8 cellular contexts compared by ENCODE assay signal in the genomic region with DNA sequence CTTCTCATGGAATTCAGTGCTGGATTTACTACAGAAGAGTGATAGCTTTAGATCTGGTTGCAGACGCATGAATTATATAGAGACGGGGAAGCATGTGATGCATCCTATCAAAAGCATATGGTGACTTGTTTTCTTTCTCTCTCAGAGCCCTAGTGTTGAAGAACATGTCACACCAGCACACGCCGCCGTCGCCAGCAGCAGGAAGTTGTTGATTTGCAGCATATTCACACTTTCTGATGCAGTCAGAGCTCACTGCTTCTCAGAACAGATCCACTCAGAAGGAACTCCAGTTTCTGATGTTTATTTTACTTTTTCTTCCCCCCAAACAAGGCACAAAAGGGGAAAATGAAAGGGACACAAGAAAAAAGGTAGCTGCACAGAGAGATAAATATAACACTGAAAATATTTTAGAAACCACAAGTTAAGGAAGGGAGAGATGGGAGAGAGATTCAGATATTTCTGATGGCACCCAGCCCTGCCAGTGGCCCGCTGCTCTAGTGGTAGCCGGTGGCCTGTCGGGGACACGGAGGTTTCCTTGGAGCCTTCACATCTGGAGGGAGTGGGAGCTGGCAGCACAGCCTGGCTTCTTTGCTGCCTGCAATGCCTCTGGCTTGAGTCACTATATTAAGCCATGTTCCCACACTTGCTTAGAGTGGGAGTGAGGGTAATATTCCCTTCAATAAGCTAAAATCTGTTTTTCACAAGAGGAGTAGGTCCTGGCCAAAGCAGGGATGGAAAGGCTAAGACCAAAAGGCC.
DNase-seq lines count a peak whose midpoint lies in the region; ATAC-seq, FAIRE-seq and TF ChIP-seq lines count a peak whose summit lies in the region.

No MANE protein-coding gene starts in this region.

- no peak for TF ChIP-seq POLR2A in H1 (IDR thresholded peaks at IDR 0.05; ENCODE audit: control extremely low read depth in 1 of 2, low read depth in 2 of 2, low read length in 2 of 2)

- WGBS in H1 (ENCODE audit: extremely low coverage in 1 of 2, insufficient coverage in 1 of 2, insufficient read length in 1 of 2, insufficient replicate concordance in 2 of 2, low coverage in 1 of 2, low lambda C conversion rate in 2 of 2, missing lambda C conversion rate in 1 of 2), 2 experiments, result 91% methylated on average over 10 of the region's 10 CpGs; no CpG with 5 or more reads in 1 of the 2 experiments

- H3K79me1 ChIP-seq in H1 (ENCODE audit: low read depth, low read length), result no peaks in the 10 kb centered on the region

- no peak for TF ChIP-seq CTCF in RWPE1 (conservative IDR thresholded peaks at IDR 0.05; ENCODE audit: low read depth)
- no peak for TF ChIP-seq CTCF in H1 (IDR thresholded peaks at IDR 0.05; ENCODE audit: control extremely low read depth in 1 of 3, insufficient read depth in 1 of 3, low read depth in 1 of 3, low read length in 3 of 3)
- no peak for TF ChIP-seq CTCF in neural cell (IDR thresholded peaks at IDR 0.05; ENCODE audit: poor library complexity, severe bottlenecking)

- no peak overlapping the region for H2BK5ac ChIP-seq in H1 (ENCODE audit: low read depth, low read length)

- POLR2A ChIA-PET in RWPE1 (lab: Yijun Ruan, JAX; ENCODE audit: low non-redundant PET), result no interaction called here
- POLR2A ChIA-PET in H1 (lab: Charles Lee; ENCODE audit: partially characterized antibody), result interaction anchor here (1.8 kb wide), 1 partner anchor 18 kb away, joined by 3 read pairs; no protein-coding TSS in a partner anchor

- no peaks in the 10 kb centered on the region for H3K36me3 ChIP-seq in CD4-positive, CD25-positive, alpha-beta regulatory T cell (ENCODE audit: control insufficient read depth, insufficient read depth, low read length)
- H3K36me3 ChIP-seq in H1 (ENCODE audit: control insufficient read depth in 2 of 4, insufficient read depth in 4 of 4, low read length in 3 of 4), result no peaks in the 10 kb centered on the region
- peaks cover 6% of the 10 kb centered on the region for H3K36me3 ChIP-seq in neural cell (ENCODE audit: insufficient read depth, low read length)

- peak in 1 of 3 donors; percentile 70 for DNase-seq in CD4-positive, CD25-positive, alpha-beta regulatory T cell
- no peak for DNase-seq in RWPE1 (ENCODE audit: low spot score)
- no peak for DNase-seq in H1 (ENCODE audit: low read depth in 1 of 2, low spot score in 2 of 2)
- DNase-seq in NCI-H1092 (lab: John Stamatoyannopoulos, UW), result no peak
- no peak for DNase-seq in NCI-H2081 (lab: John Stamatoyannopoulos, UW)
- no peak for DNase-seq in T-helper 9 cell

- no peak overlapping the region for H2BK120ac ChIP-seq in H1 (replicated peaks; ENCODE audit: low read depth, low read length)

- H3K4me1 Mint-ChIP-seq in CD4-positive, CD25-positive, alpha-beta regulatory T cell, result peaks cover 10 to 15% (median 13%) of the 10 kb centered on the region in 4 donors

- H3K27ac ChIP-seq in CD4-positive, CD25-positive, alpha-beta regulatory T cell (ENCODE audit: insufficient read depth, low read length, poor library complexity, severe bottlenecking), result no peak overlapping the region
- H3K27ac ChIP-seq in RWPE1 (peak overlapping the region; percentile 49; the same call in 1 of the 2 replicates), H1 (ENCODE audit: low read depth, low read length) (no peak overlapping the region), neural cell (ENCODE audit: low read length) (no peak overlapping the region)

- H3K4me3 ChIP-seq in CD4-positive, CD25-positive, alpha-beta regulatory T cell (ENCODE audit: low read depth, low read length), result no peak overlapping the region
- H3K4me3 ChIP-seq in H1 (ENCODE audit: extremely low read depth in 1 of 4, insufficient read depth in 2 of 4, low read depth in 3 of 4, low read length in 4 of 4) (no peak overlapping the region), neural cell (ENCODE audit: low read length) (no peak overlapping the region)

- no peak overlapping the region for H3K4me2 ChIP-seq in H1 (ENCODE audit: insufficient read depth in 1 of 2, low read depth in 2 of 2, low read length in 2 of 2)
- H3K4me2 ChIP-seq in neural cell (ENCODE audit: low read length), result no peak overlapping the region

- H3K4me1 ChIP-seq in CD4-positive, CD25-positive, alpha-beta regulatory T cell (ENCODE audit: control insufficient read depth, insufficient read depth, low read length, poor library complexity, severe bottlenecking), result peaks cover 7% of the 10 kb centered on the region
- H3K4me1 ChIP-seq in H1 (replicated peaks in 1 of 4; ENCODE audit: control insufficient read depth in 3 of 4, insufficient read depth in 4 of 4, low read length in 3 of 4), result no peaks in the 10 kb centered on the region

- no peak overlapping the region for H3K18ac ChIP-seq in H1 (ENCODE audit: extremely low read depth, low read length)

- H3K4me3 Mint-ChIP-seq in CD4-positive, CD25-positive, alpha-beta regulatory T cell, result peak overlapping the region in 1 of 4 donors; percentile 15

- H4K20me1 ChIP-seq in H1 (replicated peaks in 1 of 2; ENCODE audit: control insufficient read depth in 1 of 2, insufficient read depth in 2 of 2, low read length in 2 of 2) (no peaks in the 10 kb centered on the region), neural cell (ENCODE audit: insufficient read depth) (no peaks in the 10 kb centered on the region)

- CTCF ChIA-PET in RWPE1 (lab: Yijun Ruan, JAX) (interaction anchor here (0.7 kb wide), 1 partner anchor 66 kb away, joined by 3 read pairs; no protein-coding TSS in a partner anchor), H1 (lab: Charles Lee; ENCODE audit: partially characterized antibody) (interaction anchor here (1.5 kb wide), 1 partner anchor 18 kb away, joined by 4 read pairs; no protein-coding TSS in a partner anchor)

- no peak overlapping the region for H2BK20ac ChIP-seq in H1 (ENCODE audit: low read length)

- no peak overlapping the region for H3K23ac ChIP-seq in H1 (ENCODE audit: insufficient read length)

- no peaks in the 10 kb centered on the region for H3K9me3 ChIP-seq in CD4-positive, CD25-positive, alpha-beta regulatory T cell (ENCODE audit: control insufficient read depth in 2 of 2, low read length in 2 of 2)
- H3K9me3 ChIP-seq in H1 (ENCODE audit: insufficient read depth in 2 of 2, low read depth in 1 of 2, low read length in 1 of 2), result no peaks in the 10 kb centered on the region
- no peaks in the 10 kb centered on the region for H3K9me3 ChIP-seq in neural cell (ENCODE audit: low read length)

- ATAC-seq in CD4-positive, CD25-positive, alpha-beta regulatory T cell (ENCODE audit: low read depth in 2 of 2), result peak; percentile 50 to 55
- no peak for ATAC-seq in GM18870 (IDR thresholded peaks at IDR 0.05; ENCODE audit: unreplicated experiment)

- no peak overlapping the region for H4K5ac ChIP-seq in H1 (ENCODE audit: insufficient read length, low read depth, low read length)

- H2AK5ac ChIP-seq in H1 (ENCODE audit: low read depth, low read length), result no peak overlapping the region

- TF ChIP-seq RAD21 in H1 (IDR thresholded peaks at IDR 0.05 in 1 of 2, conservative IDR thresholded peaks at IDR 0.05 in 1 of 2; ENCODE audit: low read depth in 2 of 2, low read length in 2 of 2) (no peak), neural cell (conservative IDR thresholded peaks at IDR 0.05) (no peak)

- H3K9me3 Mint-ChIP-seq in CD4-positive, CD25-positive, alpha-beta regulatory T cell, result peaks cover 0 to 5% (median 0%) of the 10 kb centered on the region in 7 donors

- no peaks in the 10 kb centered on the region for H3K27me3 ChIP-seq in CD4-positive, CD25-positive, alpha-beta regulatory T cell (ENCODE audit: control insufficient read depth, insufficient read depth, low read length)
- H3K27me3 ChIP-seq in H1 (replicated peaks in 1 of 4; ENCODE audit: control insufficient read depth in 3 of 4, extremely low read depth in 1 of 4, insufficient read depth in 3 of 4, low read length in 3 of 4) (no peaks in the 10 kb centered on the region; a peak in 1 of 7 replicates), neural cell (ENCODE audit: insufficient read depth, low read depth, low read length) (no peaks in the 10 kb centered on the region)

- no peaks in the 10 kb centered on the region for H3K23me2 ChIP-seq in H1 (ENCODE audit: low read depth, low read length)

- H3K36me3 Mint-ChIP-seq in CD4-positive, CD25-positive, alpha-beta regulatory T cell, result no peaks in the 10 kb centered on the region

- no peak overlapping the region for H2BK12ac ChIP-seq in H1 (ENCODE audit: low read depth, low read length)

- no peak overlapping the region for H4K91ac ChIP-seq in H1 (replicated peaks; ENCODE audit: insufficient read length, low read length)

- no peak overlapping the region for H3K56ac ChIP-seq in H1 (replicated peaks; ENCODE audit: insufficient read length, low read depth, low read length)

- no peak for FAIRE-seq in H1 (lab: Jason Lieb, UNC)

- no peak overlapping the region for H3K14ac ChIP-seq in H1 (ENCODE audit: insufficient read length)

- H2AFZ ChIP-seq in H1 (ENCODE audit: low read length), result 0 out of 2 replicates have a peak overlapping the region, but pooled peaks have one; percentile 5
- H2AFZ ChIP-seq in neural cell (ENCODE audit: low read depth, low read length), result no peak overlapping the region

- H4K8ac ChIP-seq in H1 (ENCODE audit: extremely low read depth, insufficient read depth, low read length), result no peak overlapping the region

- no peak overlapping the region for H3K4ac ChIP-seq in H1 (replicated peaks; ENCODE audit: insufficient read length, low read depth, low read length)

- H3K79me2 ChIP-seq in H1 (ENCODE audit: control insufficient read depth in 1 of 2, insufficient read depth in 2 of 2, low read length in 2 of 2) (no peaks in the 10 kb centered on the region), neural cell (replicated peaks; ENCODE audit: insufficient read depth, low read length) (no peaks in the 10 kb centered on the region)

- H3K9ac ChIP-seq in H1 (replicated peaks in 1 of 4; ENCODE audit: extremely low read depth in 1 of 4, low read depth in 3 of 4, low read length in 3 of 4), result no peak overlapping the region
- no peak overlapping the region for H3K9ac ChIP-seq in neural cell (ENCODE audit: low read length)

- H2BK15ac ChIP-seq in H1 (ENCODE audit: low read length), result no peak overlapping the region

- TF ChIP-seq EP300 in H1 (IDR thresholded peaks at IDR 0.05; ENCODE audit: borderline replicate concordance in 1 of 2, low read depth in 2 of 2, low read length in 2 of 2) (no peak), neural cell (conservative IDR thresholded peaks at IDR 0.05; ENCODE audit: poor library complexity, severe bottlenecking) (no peak)

- H3K27ac Mint-ChIP-seq in CD4-positive, CD25-positive, alpha-beta regulatory T cell, result peak overlapping the region; percentile 45 to 97 (median 65)

- H3K27me3 Mint-ChIP-seq in CD4-positive, CD25-positive, alpha-beta regulatory T cell, result no peaks in the 10 kb centered on the region

- H3K9me2 ChIP-seq in neural cell (ENCODE audit: insufficient read depth, low read length), result no peaks in the 10 kb centered on the region

- no peaks in the 10 kb centered on the region for H3F3A ChIP-seq in neural cell (ENCODE audit: insufficient read depth, low read length, poor library complexity, severe bottlenecking)

TF ChIP-seq in H1, 55 proteins besides CTCF, POLR2A, EP300 and RAD21 (continues in another document):
- no peak for TF ChIP-seq GABPA (IDR thresholded peaks at IDR 0.05; ENCODE audit: borderline replicate concordance, insufficient read depth, low read length)

TF ChIP-seq in neural cell, 6 proteins besides CTCF, POLR2A, EP300 and RAD21 (continues in another document):
- no peak for TF ChIP-seq EZH2 (IDR thresholded peaks at IDR 0.05; ENCODE audit: borderline replicate concordance, insufficient read depth, low read length, poor library complexity, severe bottlenecking)
- peak; percentile 28 for TF ChIP-seq POLR2AphosphoS5 (IDR thresholded peaks at IDR 0.05)
